17 cellular contexts compared by ENCODE assay signal in the genomic region with DNA sequence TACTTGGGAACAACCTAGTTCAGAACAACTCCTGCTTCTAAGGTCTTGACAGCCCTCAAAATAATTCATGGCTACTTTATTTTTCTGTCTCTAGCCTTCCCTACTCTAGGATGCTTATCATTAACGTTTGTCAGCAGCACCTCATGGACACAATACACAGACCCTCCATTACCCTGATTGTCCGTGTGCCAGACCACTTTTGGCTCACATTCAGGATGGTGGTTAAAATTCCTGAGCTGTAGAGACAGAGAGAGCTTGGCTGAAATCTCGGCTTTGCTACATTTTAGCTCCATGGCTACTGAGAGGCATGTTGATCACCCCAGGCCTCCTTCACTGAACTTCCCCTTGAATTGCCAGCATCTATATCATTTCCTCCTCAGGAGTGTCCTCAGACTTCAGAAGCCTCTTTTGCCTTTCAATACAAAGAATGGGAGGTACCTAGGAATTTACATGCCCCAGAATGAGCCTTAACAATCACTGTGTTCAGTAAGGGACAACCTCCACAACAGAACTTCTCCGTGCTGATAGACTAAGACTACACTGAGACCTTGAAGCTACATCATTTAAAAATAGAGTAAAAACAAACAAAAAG.
"Had no signal": no experiment of that assay in that cellular context is flagged by ENCODE, and none has a peak within 500 bp of the region (broad histone marks: within the 10 kb centered on the region; RNA-seq: fewer than 3 reads in every experiment).

No MANE protein-coding gene starts in this region.

- DNase-seq: activated CD4-positive, alpha-beta T cell treated with anti-CD3 and anti-CD28 coated beads for 1 hour; activated CD4-positive, alpha-beta T cell treated with anti-CD3 and anti-CD28 coated beads, Interleukin-2, amount 50 U/mL, for 48 hours; activated effector memory CD4-positive, alpha-beta T cell treated with anti-CD3 and anti-CD28 coated beads, Interleukin-2, amount 50 U/mL, for 16 hours; activated T-cell treated with anti-CD3 and anti-CD28 coated beads, Interleukin-2, amount 50 U/mL, for 4 hours; heart right ventricle; left colon; mucosa of descending colon; naive thymus-derived CD8-positive, alpha-beta T cell; right cardiac atrium; tibial artery had no signal

- H3K27ac ChIP-seq: cardiac muscle cell, heart right ventricle, tibial artery, vagina had no signal

- H3K27me3 ChIP-seq: cardiac muscle cell, heart right ventricle, tibial artery, vagina had no signal

- H3K4me1 Mint-ChIP-seq: naive thymus-derived CD8-positive, alpha-beta T cell; stimulated activated memory B cell treated with anti-CD40 and anti-IgM and Interleukin-4, amounts not matched to agents 10 μg/mL and 1 μg/mL and 100 μg/mL, for 72 hours had no signal

- FAIRE-seq: colon had no signal

- H3K27ac Mint-ChIP-seq: activated naive CD8-positive, alpha-beta T cell; naive thymus-derived CD8-positive, alpha-beta T cell; stimulated activated memory B cell treated with anti-CD40 and anti-IgM and Interleukin-4, amounts not matched to agents 10 μg/mL and 1 μg/mL and 100 μg/mL, for 72 hours had no signal

- H3K27me3 Mint-ChIP-seq: activated naive CD8-positive, alpha-beta T cell; stimulated activated memory B cell treated with anti-CD40 and anti-IgM and Interleukin-4, amounts not matched to agents 10 μg/mL and 1 μg/mL and 100 μg/mL, for 72 hours had no signal

- H3K4me3 ChIP-seq: cardiac muscle cell, heart right ventricle, lung, mucosa of descending colon, smooth muscle cell, tibial artery, vagina had no signal

- H3K4me1 ChIP-seq: heart right ventricle, tibial artery, vagina had no signal

- H3K9me3 ChIP-seq: heart right ventricle, mucosa of descending colon, tibial artery, vagina had no signal

- H3K36me3 Mint-ChIP-seq: activated naive CD8-positive, alpha-beta T cell; naive thymus-derived CD8-positive, alpha-beta T cell; stimulated activated memory B cell treated with anti-CD40 and anti-IgM and Interleukin-4, amounts not matched to agents 10 μg/mL and 1 μg/mL and 100 μg/mL, for 72 hours had no signal

- H3K36me3 ChIP-seq: cardiac muscle cell, heart right ventricle, tibial artery, vagina had no signal

- ATAC-seq: activated T-cell treated with anti-CD3 and anti-CD28 coated beads, Interleukin-2, amount 50 U/mL, for 4 hours; heart right ventricle; left colon; mucosa of descending colon; naive thymus-derived CD8-positive, alpha-beta T cell; right cardiac atrium; stimulated activated memory B cell treated with anti-CD40 and anti-IgM and Interleukin-4, amounts not matched to agents 10 μg/mL and 1 μg/mL and 100 μg/mL, for 72 hours had no signal

- H3K4me3 Mint-ChIP-seq: activated naive CD8-positive, alpha-beta T cell; activated T-cell treated with anti-CD3 and anti-CD28 coated beads, Interleukin-2, amount 50 U/mL, for 4 hours; naive thymus-derived CD8-positive, alpha-beta T cell; stimulated activated memory B cell treated with anti-CD40 and anti-IgM and Interleukin-4, amounts not matched to agents 10 μg/mL and 1 μg/mL and 100 μg/mL, for 72 hours had no signal
